ENCODE assay signal across 1 cellular context in genomic region chr17:50276588-50277356, GRCh38.
A peak's percentile ranks its signal among the peaks of the same experiment; 100 is the strongest.
TF ChIP-seq lines count a peak whose summit lies in the region.

No MANE protein-coding gene starts in this region.

TF ChIP-seq in H1, 55 proteins besides CTCF, POLR2A, EP300 and RAD21:
- TF ChIP-seq, protein P1, sequence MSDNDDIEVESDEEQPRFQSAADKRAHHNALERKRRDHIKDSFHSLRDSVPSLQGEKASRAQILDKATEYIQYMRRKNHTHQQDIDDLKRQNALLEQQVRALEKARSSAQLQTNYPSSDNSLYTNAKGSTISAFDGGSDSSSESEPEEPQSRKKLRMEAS (IDR thresholded peaks at IDR 0.05): no peak
- TF ChIP-seq BACH1 (IDR thresholded peaks at IDR 0.05; ENCODE audit: low read length): peak; percentile 51; the same call in 1 of the 2 replicates
